ENCODE assay signal across 24 cellular contexts in genomic region chr20:63504642-63505041, GRCh38. TPM values are rescaled to one million over a fixed set of nuclear protein-coding genes. Genes with fewer than 3 reads are reported as not detected.
"Had no signal": no experiment of that assay in that cellular context is flagged by ENCODE, and none has a peak within 500 bp of the region (broad histone marks: within the 10 kb centered on the region; RNA-seq: fewer than 3 reads in every experiment).

No MANE protein-coding gene starts in this region.

- H3K36me3 ChIP-seq: MG63, SJSA1 had no signal

- H3K4me3 ChIP-seq: MG63, SJSA1, SK-N-MC had no signal

- H3K27ac ChIP-seq: HL-60, SJSA1, SK-N-MC had no signal

- DNase-seq: IMR-90, Karpas-422, KG1, MG63, NCI-H1092, NCI-H1105 treated with DMSO at 0.1 percent for 48 hours, NCI-H1417 treated with DMSO at 0.1 percent for 48 hours, NCI-H146, NCI-H1694 treated with DMSO at 0.1 percent for 48 hours, NCI-H1930, NCI-H2081 treated with DMSO at 0.1 percent for 48 hours, NCI-H2171, NCI-H226, NCI-H446, NCI-H510A, NCI-H524 treated with DMSO at 0.1 percent for 48 hours, NCI-H69, NCI-H774, Right ventricle myocardium superior, RPMI8226, SIG-M5 had no signal

- H3K9me3 ChIP-seq: SJSA1 had no signal

RNA-seq across cellular contexts. Expression of gene KCNQ2, which starts 32.2 kb away (rescaled TPM):
- total RNA-seq: IMR-90, SJSA1 had no signal

RNA-seq across cellular contexts. Expression of gene PTK6, which starts 32.5 kb away (rescaled TPM):
- total RNA-seq: IMR-90, SJSA1 had no signal
- polyA plus RNA-seq: IMR-90 had no signal

RNA-seq across cellular contexts. Expression of gene SRMS, which starts 42.9 kb away (rescaled TPM):
- total RNA-seq: IMR-90, Right ventricle myocardium superior, SJSA1 had no signal
- polyA plus RNA-seq: IMR-90 had no signal
